ENCODE assay signal across 29 cellular contexts in the genomic region with DNA sequence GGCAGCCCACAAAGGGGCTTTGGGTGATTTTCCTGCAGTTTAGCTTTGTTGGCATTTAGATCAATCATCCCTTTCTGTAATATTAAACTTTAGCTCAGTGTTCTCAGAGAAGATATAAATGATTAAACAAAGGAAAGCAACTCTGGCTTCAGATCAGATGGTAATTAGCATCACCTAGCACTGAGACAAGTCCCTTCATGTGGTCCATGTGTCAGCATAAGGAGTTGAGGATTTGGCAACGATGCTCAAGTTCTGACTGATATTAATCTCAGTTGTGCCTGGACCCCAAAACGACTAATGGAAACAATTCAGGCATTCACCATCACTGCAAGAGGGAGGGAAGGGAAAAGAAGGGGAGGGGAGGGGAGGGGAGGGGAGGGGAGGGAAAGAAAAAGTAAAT.
"Had no signal": no experiment of that assay in that cellular context is flagged by ENCODE, and none has a peak within 500 bp of the region (broad histone marks: within the 10 kb centered on the region; RNA-seq: fewer than 3 reads in every experiment).

No MANE protein-coding gene starts in this region.

- H3K4me3 Mint-ChIP-seq: immature natural killer cell; naive thymus-derived CD4-positive, alpha-beta T cell; nephron; neural progenitor cell; stimulated activated naive CD8-positive, alpha-beta T cell treated with anti-CD3 and anti-CD28 coated beads, Interleukin-15, amount 100 ng/mL, for 72 hours had no signal

- H3K4me1 Mint-ChIP-seq: immature natural killer cell; naive thymus-derived CD4-positive, alpha-beta T cell; nephron; stimulated activated naive CD8-positive, alpha-beta T cell treated with anti-CD3 and anti-CD28 coated beads, Interleukin-15, amount 100 ng/mL, for 72 hours had no signal

- DNase-seq: dermis blood vessel endothelial cell; effector memory CD4-positive, alpha-beta T cell; foreskin melanocyte; hypothalamus; immature natural killer cell; islet precursor cell; mesenchymal stem cell; midbrain; naive thymus-derived CD4-positive, alpha-beta T cell; stimulated activated CD4-positive, alpha-beta T cell treated with anti-CD3 and anti-CD28 coated beads, Interleukin-12 subunit alpha, Interleukin-12 subunit beta, amount 100 ng/mL, for 4 hours; stimulated activated CD4-positive, alpha-beta T cell treated with anti-CD3 and anti-CD28 coated beads, Interleukin-1b, Interleukin-23, amount 100 ng/mL, for 48 hours; stimulated activated CD4-positive, alpha-beta T cell treated with anti-CD3 and anti-CD28 coated beads, Interleukin-4, amount 100 ng/mL, for 1 hour; stimulated activated CD8-positive, alpha-beta memory T cell treated with anti-CD3 and anti-CD28 coated beads, Interleukin-4, amount 100 ng/mL, for 48 hours; stimulated activated naive CD4-positive, alpha-beta T cell; stimulated activated naive CD8-positive, alpha-beta T cell treated with anti-CD3 and anti-CD28 coated beads, Interleukin-15, amount 100 ng/mL, for 72 hours; transverse colon had no signal

- H3K27ac Mint-ChIP-seq: immature natural killer cell; naive thymus-derived CD4-positive, alpha-beta T cell; progenitor cell of endocrine pancreas had no signal

- H2AFZ ChIP-seq: neural progenitor cell, parathyroid adenoma had no signal

- H3K9ac ChIP-seq: neural progenitor cell, parathyroid adenoma had no signal

- H3K36me3 Mint-ChIP-seq: immature natural killer cell; naive thymus-derived CD4-positive, alpha-beta T cell; neural progenitor cell had no signal

- H3K9me3 Mint-ChIP-seq: nephron had no signal

- H3K4me2 ChIP-seq: neural progenitor cell, smooth muscle cell had no signal

- ATAC-seq: naive thymus-derived CD4-positive, alpha-beta T cell; sciatic nerve; stimulated activated naive CD8-positive, alpha-beta T cell treated with anti-CD3 and anti-CD28 coated beads, Interleukin-15, amount 100 ng/mL, for 72 hours had no signal

- H3K36me3 ChIP-seq: esophagus muscularis mucosa, neural progenitor cell, right atrium auricular region, suprapubic skin, transverse colon, vagina had no signal

- H3K27ac ChIP-seq: coronary artery, esophagus muscularis mucosa, neural progenitor cell, parathyroid adenoma, right atrium auricular region, suprapubic skin, transverse colon, vagina had no signal

- H3K79me2 ChIP-seq: parathyroid adenoma had no signal

- FAIRE-seq: endothelial cell of umbilical vein had no signal

- H3K4me1 ChIP-seq: esophagus muscularis mucosa, neural progenitor cell, parathyroid adenoma, right atrium auricular region, transverse colon, vagina had no signal

- H3K27me3 ChIP-seq: neural progenitor cell, right atrium auricular region, suprapubic skin, vagina had no signal

- H3K4me3 ChIP-seq: coronary artery, esophagus muscularis mucosa, lung, neural progenitor cell, right atrium auricular region, smooth muscle cell, suprapubic skin, transverse colon, vagina had no signal

- H3K9me3 ChIP-seq: esophagus muscularis mucosa, right atrium auricular region, suprapubic skin, transverse colon, vagina had no signal
